In genomic region chr15:49627407-49627877, GRCh38 we compare ENCODE assay signal across 12 cellular contexts.
DNase-seq lines count a peak whose midpoint lies in the region; ATAC-seq and TF ChIP-seq lines count a peak whose summit lies in the region.
"Had no signal": no experiment of that assay in that cellular context is flagged by ENCODE, and none has a peak within 500 bp of the region (broad histone marks: within the 10 kb centered on the region; RNA-seq: fewer than 3 reads in every experiment).

No MANE protein-coding gene starts in this region.

- ATAC-seq in HG03432 (IDR thresholded peaks at IDR 0.05; ENCODE audit: unreplicated experiment), result no peak
- ATAC-seq in GM18858 (IDR thresholded peaks at IDR 0.05; ENCODE audit: unreplicated experiment), result no peak
- ATAC-seq: natural killer cell treated with Interleukin-12 subunit alpha and Interleukin-12 subunit beta and Interleukin-15 and Interleukin-18, amount 100 ng/mL, for 72 hours; stimulated activated naive CD8-positive, alpha-beta T cell treated with anti-CD3 and anti-CD28 coated beads, Interleukin-15, amount 100 ng/mL, for 72 hours had no signal

- TF ChIP-seq EP300 in Ishikawa (IDR thresholded peaks at IDR 0.05; ENCODE audit: borderline replicate concordance), result no peak

- H3K4me3 ChIP-seq in AG09309 (ENCODE audit: control insufficient read depth, low read depth, low read length), result no peak overlapping the region

- no peak for TF ChIP-seq CTCF in AG09309 (IDR thresholded peaks at IDR 0.05; ENCODE audit: control insufficient read depth, insufficient read depth, low read depth, low read length, missing control alignments)

- TF ChIP-seq RAD21 in Ishikawa (IDR thresholded peaks at IDR 0.05; ENCODE audit: low read depth), result no peak

- DNase-seq in AG09309 (ENCODE audit: low read depth) (peak; percentile 75), amniotic stem cell (lab: John Stamatoyannopoulos, UW) (peak; percentile 32), iris pigment epithelial cell (ENCODE audit: low read depth) (peak; percentile 91), UCSD-AML1 (lab: John Stamatoyannopoulos, UW; ENCODE audit: unreplicated experiment) (no peak), COR-L47 (lab: John Stamatoyannopoulos, UW) (no peak)
- DNase-seq: NCI-H1694 treated with DMSO at 0.1 percent for 48 hours; OCI-M1; stimulated activated naive CD8-positive, alpha-beta T cell treated with anti-CD3 and anti-CD28 coated beads, Interleukin-15, amount 100 ng/mL, for 72 hours had no signal

TF ChIP-seq in Ishikawa, 13 proteins besides CTCF, POLR2A, EP300 and RAD21:
- TF ChIP-seq TEAD4 (IDR thresholded peaks at IDR 0.05) (peak; percentile 41; the same call in 1 of the 2 replicates), CREB1 (IDR thresholded peaks at IDR 0.05; ENCODE audit: low read depth) (no peak)

Comparison
In these comparisons a context has a peak if more than half of its experiments do, and no peak if none do; other contexts are left out.
1. DNase-seq: peak in AG09309 (single experiment), amniotic stem cell (single experiment) and iris pigment epithelial cell (single experiment); none in UCSD-AML1 (single experiment) and COR-L47 (single experiment).